Comparison of ENCODE assay signal across 8 cellular contexts in the genomic region with DNA sequence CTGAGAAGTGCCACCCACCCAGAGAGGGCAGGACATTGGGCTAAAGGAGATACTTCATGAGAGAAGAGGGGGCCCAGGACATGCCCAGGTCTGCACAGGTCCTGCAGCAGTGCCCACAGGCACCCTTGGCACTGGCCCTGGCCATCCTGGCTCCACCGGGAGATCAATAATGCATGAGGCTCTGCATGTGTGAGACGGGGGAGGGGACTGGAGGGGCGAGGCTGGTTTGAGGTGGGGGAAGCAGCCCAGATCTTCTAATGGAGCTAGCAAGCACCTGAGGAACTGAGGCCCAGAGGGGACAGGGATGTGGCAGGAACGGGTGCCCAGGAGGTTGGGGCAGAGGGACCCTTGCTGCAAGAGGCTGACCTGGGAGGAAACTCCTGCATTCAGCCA. TPM values are rescaled to one million over a fixed set of nuclear protein-coding genes. Genes with fewer than 3 reads are reported as not detected.
DNase-seq lines count a peak whose midpoint lies in the region; ATAC-seq and TF ChIP-seq lines count a peak whose summit lies in the region.

No MANE protein-coding gene starts in this region.

- ATAC-seq in activated naive CD4-positive, alpha-beta T cell treated with anti-CD3 and anti-CD28 coated beads, Interleukin-2, amount 50 U/mL, for 72 hours: peak in 1 of 2 donors; percentile 1
- ATAC-seq in GM18907 (IDR thresholded peaks at IDR 0.05; ENCODE audit: unreplicated experiment): no peak

- H3K36me3 ChIP-seq in kidney epithelial cell (ENCODE audit: control insufficient read depth, insufficient read depth, low read length): no peaks in the 10 kb centered on the region

- no peaks in the 10 kb centered on the region for H3K27me3 Mint-ChIP-seq in activated CD4-positive, alpha-beta T cell treated with anti-CD3 and anti-CD28 coated beads, Interleukin-2, amount 10 ng/mL, durations not matched to agents 24 days and 14 days

- no peak for DNase-seq in activated CD4-positive, alpha-beta T cell treated with anti-CD3 and anti-CD28 coated beads, Interleukin-2, amount 10 ng/mL, durations not matched to agents 24 days and 14 days
- no peak for DNase-seq in activated CD4-positive, alpha-beta T cell treated with anti-CD3 and anti-CD28 coated beads, Interleukin-2, amount 50 U/mL, for 1 hour
- no peak for DNase-seq in activated naive CD4-positive, alpha-beta T cell treated with anti-CD3 and anti-CD28 coated beads, Interleukin-2, amount 50 U/mL, for 72 hours (ENCODE audit: low spot score in 2 of 2)
- no peak for DNase-seq in kidney epithelial cell (ENCODE audit: low read depth)
- no peak for DNase-seq in substantia nigra (lab: John Stamatoyannopoulos, UW)
- no peak for DNase-seq in activated gamma-delta T cell (lab: John Stamatoyannopoulos, UW)
- DNase-seq in NCI-H526 treated with DMSO at 0.1 percent for 48 hours (lab: John Stamatoyannopoulos, UW): no peak

- no peak for TF ChIP-seq CTCF in kidney epithelial cell (IDR thresholded peaks at IDR 0.05; ENCODE audit: insufficient read depth, low read length, poor library complexity, severe bottlenecking)

- no peaks in the 10 kb centered on the region for H3K27me3 ChIP-seq in kidney epithelial cell (ENCODE audit: control insufficient read depth, insufficient read depth, low read length)

- peaks cover 41% of the 10 kb centered on the region for H3K36me3 Mint-ChIP-seq in activated CD4-positive, alpha-beta T cell treated with anti-CD3 and anti-CD28 coated beads, Interleukin-2, amount 10 ng/mL, durations not matched to agents 24 days and 14 days (ENCODE audit: low read depth)
- no peaks in the 10 kb centered on the region for H3K36me3 Mint-ChIP-seq in activated naive CD4-positive, alpha-beta T cell treated with anti-CD3 and anti-CD28 coated beads, Interleukin-2, amount 50 U/mL, for 72 hours

- peak overlapping the region; percentile 81 for H3K27ac Mint-ChIP-seq in activated CD4-positive, alpha-beta T cell treated with anti-CD3 and anti-CD28 coated beads, Interleukin-2, amount 10 ng/mL, durations not matched to agents 24 days and 14 days
- peak overlapping the region; percentile 86 to 93 for H3K27ac Mint-ChIP-seq in activated naive CD4-positive, alpha-beta T cell treated with anti-CD3 and anti-CD28 coated beads, Interleukin-2, amount 50 U/mL, for 72 hours

- peaks cover 22% of the 10 kb centered on the region for H3K4me1 Mint-ChIP-seq in activated CD4-positive, alpha-beta T cell treated with anti-CD3 and anti-CD28 coated beads, Interleukin-2, amount 10 ng/mL, durations not matched to agents 24 days and 14 days

- peak overlapping the region; percentile 79 for H3K27ac ChIP-seq in substantia nigra (ENCODE audit: low read depth, low read length, poor library complexity, severe bottlenecking)

- H3K4me3 ChIP-seq in kidney epithelial cell (ENCODE audit: low read depth, low read length): peak overlapping the region; percentile 62

- intact Hi-C loops in activated CD4-positive, alpha-beta T cell treated with anti-CD3 and anti-CD28 coated beads, Interleukin-2, amount 10 ng/mL, durations not matched to agents 24 days and 14 days (cut with micrococcal nuclease): loop anchor here (1.0 kb wide), 1 partner anchor 10 kb away; a partner anchor contains a TSS

- H3K4me3 Mint-ChIP-seq in activated CD4-positive, alpha-beta T cell treated with anti-CD3 and anti-CD28 coated beads, Interleukin-2, amount 10 ng/mL, durations not matched to agents 24 days and 14 days: peak overlapping the region; percentile 98

- H3K9me3 Mint-ChIP-seq in activated CD4-positive, alpha-beta T cell treated with anti-CD3 and anti-CD28 coated beads, Interleukin-2, amount 10 ng/mL, durations not matched to agents 24 days and 14 days: no peaks in the 10 kb centered on the region
- no peaks in the 10 kb centered on the region for H3K9me3 Mint-ChIP-seq in activated naive CD4-positive, alpha-beta T cell treated with anti-CD3 and anti-CD28 coated beads, Interleukin-2, amount 50 U/mL, for 72 hours

RNA-seq across cellular contexts. Expression of a gene that starts 0.6 kb away (rescaled TPM):
- total RNA-seq in activated CD4-positive, alpha-beta T cell treated with anti-CD3 and anti-CD28 coated beads, Interleukin-2, amount 10 ng/mL, durations not matched to agents 24 days and 14 days: 18.1 and 18.4 TPM in 2 replicates
- total RNA-seq in activated naive CD4-positive, alpha-beta T cell treated with anti-CD3 and anti-CD28 coated beads, Interleukin-2, amount 50 U/mL, for 72 hours: 10 to 100 TPM; 23.7 to 29.9 TPM
- 11.0 and 12.7 TPM in 2 replicates for total RNA-seq in kidney epithelial cell

RNA-seq across cellular contexts. Expression of a gene that starts 10.3 kb away (rescaled TPM):
- 55.0 and 58.3 TPM in 2 replicates for total RNA-seq in activated CD4-positive, alpha-beta T cell treated with anti-CD3 and anti-CD28 coated beads, Interleukin-2, amount 10 ng/mL, durations not matched to agents 24 days and 14 days
- total RNA-seq in activated naive CD4-positive, alpha-beta T cell treated with anti-CD3 and anti-CD28 coated beads, Interleukin-2, amount 50 U/mL, for 72 hours: 10 to 100 TPM; 68.7 to 84.1 TPM
- 59.7 and 60.1 TPM in 2 replicates for total RNA-seq in kidney epithelial cell

RNA-seq across cellular contexts. Expression of a gene that starts 10.4 kb away (rescaled TPM):
- 0.33 and 0.44 TPM in 2 replicates for total RNA-seq in activated CD4-positive, alpha-beta T cell treated with anti-CD3 and anti-CD28 coated beads, Interleukin-2, amount 10 ng/mL, durations not matched to agents 24 days and 14 days
- under 1 TPM; 0.46 to 0.60 TPM for total RNA-seq in activated naive CD4-positive, alpha-beta T cell treated with anti-CD3 and anti-CD28 coated beads, Interleukin-2, amount 50 U/mL, for 72 hours
- total RNA-seq in kidney epithelial cell: 0.38 and 0.41 TPM in 2 replicates

RNA-seq across cellular contexts. Expression of a gene that starts 20.0 kb away (rescaled TPM):
- total RNA-seq in activated CD4-positive, alpha-beta T cell treated with anti-CD3 and anti-CD28 coated beads, Interleukin-2, amount 10 ng/mL, durations not matched to agents 24 days and 14 days: 24.3 and 24.8 TPM in 2 replicates
- 10 to 100 TPM; 30.9 to 34.8 TPM for total RNA-seq in activated naive CD4-positive, alpha-beta T cell treated with anti-CD3 and anti-CD28 coated beads, Interleukin-2, amount 50 U/mL, for 72 hours
- total RNA-seq in kidney epithelial cell: 30.1 and 31.7 TPM in 2 replicates

RNA-seq across cellular contexts. Expression of a gene that starts 29.9 kb away (rescaled TPM):
- 0.05 TPM in 2 replicates for total RNA-seq in activated CD4-positive, alpha-beta T cell treated with anti-CD3 and anti-CD28 coated beads, Interleukin-2, amount 10 ng/mL, durations not matched to agents 24 days and 14 days
- total RNA-seq in activated naive CD4-positive, alpha-beta T cell treated with anti-CD3 and anti-CD28 coated beads, Interleukin-2, amount 50 U/mL, for 72 hours: under 1 TPM; 0.16 to 0.23 TPM
- total RNA-seq in kidney epithelial cell: 0.62 and 2.5 TPM in 2 replicates
